ENCODE assay signal across 14 cellular contexts in the genomic region with DNA sequence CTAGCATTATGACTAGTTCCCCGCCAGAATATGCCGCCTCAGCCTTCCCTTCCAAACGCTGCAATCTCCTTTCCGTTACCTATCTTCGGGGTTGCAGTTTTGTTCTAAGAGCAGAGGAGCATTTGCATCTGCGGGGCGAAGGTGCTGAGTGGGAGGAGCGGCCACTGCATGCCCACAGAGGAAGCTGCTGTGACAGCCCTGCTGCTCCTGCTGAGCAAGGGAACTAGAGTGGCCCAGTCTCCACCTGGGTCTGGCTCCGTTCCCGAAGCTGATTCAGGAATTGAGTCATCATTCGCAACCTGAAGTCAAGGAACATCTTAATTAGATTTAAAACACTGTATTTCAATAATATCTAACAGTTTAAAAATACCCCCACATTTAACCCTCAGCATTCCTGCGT.
DNase-seq lines count a peak whose midpoint lies in the region; ATAC-seq, FAIRE-seq and TF ChIP-seq lines count a peak whose summit lies in the region.
"Had no signal": no experiment of that assay in that cellular context is flagged by ENCODE, and none has a peak within 500 bp of the region (broad histone marks: within the 10 kb centered on the region; RNA-seq: fewer than 3 reads in every experiment).

No MANE protein-coding gene starts in this region.

- no peak for TF ChIP-seq CTCF in colonic mucosa (IDR thresholded peaks at IDR 0.05)
- no peak for TF ChIP-seq CTCF in lower lobe of right lung (IDR thresholded peaks at IDR 0.05)
- no peak for TF ChIP-seq CTCF in D721Med (IDR thresholded peaks at IDR 0.05; ENCODE audit: insufficient read depth, missing control alignments)

- H3K36me3 ChIP-seq in HUES64 (ENCODE audit: insufficient read depth, low read length) (no peaks in the 10 kb centered on the region), colonic mucosa (no peaks in the 10 kb centered on the region), lower lobe of right lung (no peaks in the 10 kb centered on the region)

- no peak for FAIRE-seq in D721Med (lab: Jason Lieb, UNC)
- FAIRE-seq: TTC549 had no signal

- H3K9ac ChIP-seq in HUES64 (ENCODE audit: low read depth, low read length), result no peak overlapping the region; the same call in 1 of the 2 replicates
- H3K9ac ChIP-seq in colonic mucosa (ENCODE audit: low read depth in 2 of 2, low read length in 2 of 2), result no peak overlapping the region
- H3K9ac ChIP-seq: KMS-11 had no signal

- H3K4me1 ChIP-seq in HUES64 (ENCODE audit: insufficient read depth, low read length), result peaks cover 30% of the 10 kb centered on the region
- H3K4me1 ChIP-seq in colonic mucosa, result peaks cover 8% of the 10 kb centered on the region
- H3K4me1 ChIP-seq in lower lobe of right lung, result peaks cover 12% of the 10 kb centered on the region

- H3K9me3 ChIP-seq in HUES64 (ENCODE audit: insufficient read depth, low read depth, low read length), result no peaks in the 10 kb centered on the region
- H3K9me3 ChIP-seq in colonic mucosa, result no peaks in the 10 kb centered on the region
- H3K9me3 ChIP-seq in lower lobe of right lung, result no peaks in the 10 kb centered on the region

- H3K4me3 ChIP-seq in HUES64 (ENCODE audit: low read length) (no peak overlapping the region), colonic mucosa (no peak overlapping the region), lower lobe of right lung (no peak overlapping the region)

- intact Hi-C loops in colonic mucosa (cut with DNase I) (loop anchor here (5.0 kb wide), 1 partner anchor 118 kb away; no protein-coding TSS in a partner anchor), lower lobe of right lung (cut with DNase I) (loop anchor here (10.0 kb wide), 1 partner anchor 166 kb away; no protein-coding TSS in a partner anchor)

- peak; percentile 49 for DNase-seq in 8988T
- peak; percentile 49 for DNase-seq in colonic mucosa
- peak; percentile 64 for DNase-seq in lower lobe of right lung
- DNase-seq in D721Med (ENCODE audit: insufficient read length, low spot score), result no peak
- no peak for DNase-seq in AG08395 (ENCODE audit: low spot score)
- DNase-seq in KG1 (lab: John Stamatoyannopoulos, UW), result no peak
- DNase-seq: activated T-cell treated with anti-CD3 and anti-CD28 coated beads for 4 hours, left cardiac atrium, NCI-H2171 had no signal

- H3K27me3 ChIP-seq in HUES64 (ENCODE audit: insufficient read depth, low read length), result no peaks in the 10 kb centered on the region
- no peaks in the 10 kb centered on the region for H3K27me3 ChIP-seq in colonic mucosa
- no peaks in the 10 kb centered on the region for H3K27me3 ChIP-seq in lower lobe of right lung (ENCODE audit: low read depth)

- WGBS in HUES64, result 47% methylated on average over 12 of the region's 12 CpGs

- H3K27ac ChIP-seq in HUES64 (ENCODE audit: low read depth, low read length) (0 out of 2 replicates have a peak overlapping the region, but pooled peaks have one; percentile 61), colonic mucosa (no peak overlapping the region), lower lobe of right lung (no peak overlapping the region)
- H3K27ac ChIP-seq: KMS-11 had no signal

- ATAC-seq in lower lobe of right lung (peak; percentile 68 to 78), HG03159 (IDR thresholded peaks at IDR 0.05; ENCODE audit: unreplicated experiment) (no peak)
- ATAC-seq: Panc1 had no signal

Comparison
In these comparisons a context has a peak if more than half of its experiments do, and no peak if none do; other contexts are left out.
1. DNase-seq: peak in 8988T (single experiment), colonic mucosa (single experiment) and lower lobe of right lung (single experiment); none in D721Med (single experiment), AG08395 (single experiment) and KG1 (single experiment).